24 cellular contexts compared by ENCODE assay signal in the genomic region with DNA sequence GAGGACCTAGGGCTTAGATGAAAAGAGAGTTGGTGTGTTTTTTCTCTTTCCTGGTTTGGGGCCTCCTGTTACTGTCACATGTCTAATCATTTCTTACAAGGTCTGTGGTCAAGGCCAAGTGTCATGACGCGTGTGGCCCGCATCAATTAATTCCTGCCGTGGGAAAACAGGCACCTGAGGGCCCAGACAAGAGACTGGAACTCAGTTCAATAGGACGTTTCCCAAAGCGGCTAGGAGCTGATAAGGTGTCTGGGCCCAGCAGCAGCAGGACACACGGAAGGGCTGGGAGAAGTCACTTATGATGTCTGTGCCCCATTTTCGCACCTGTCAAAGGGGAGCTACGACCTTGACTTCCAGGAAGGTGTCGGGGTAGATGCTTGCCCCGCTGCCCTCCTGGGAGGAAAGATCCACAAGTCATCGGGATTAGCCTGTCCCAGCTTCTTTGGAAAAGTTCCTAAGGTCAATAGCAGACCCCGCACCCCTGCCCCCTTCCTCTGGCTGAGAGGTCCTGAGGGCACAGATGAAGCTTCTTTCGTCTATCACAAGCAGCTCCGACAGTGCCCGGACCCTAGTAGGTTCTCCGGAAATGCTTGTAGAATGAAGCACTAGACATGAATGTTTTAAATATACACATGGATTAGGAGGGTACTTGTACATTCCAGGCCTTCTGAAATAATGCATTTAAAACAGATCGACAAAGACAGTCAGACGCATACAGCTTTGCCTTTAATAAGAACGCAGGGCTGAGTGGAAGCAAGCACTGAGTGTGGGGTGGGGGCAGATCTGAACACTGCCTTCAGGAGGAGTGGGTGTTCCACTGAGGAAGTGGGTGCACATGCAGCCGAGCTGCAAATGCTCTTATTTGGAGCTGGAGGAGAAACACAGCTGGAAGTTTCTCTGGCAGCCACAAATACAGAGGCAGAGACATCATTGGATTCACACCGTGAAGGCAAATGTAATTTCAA.
A peak's percentile ranks its signal among the peaks of the same experiment; 100 is the strongest.
DNase-seq lines count a peak whose midpoint lies in the region; ATAC-seq and TF ChIP-seq lines count a peak whose summit lies in the region.
"Had no signal": no experiment of that assay in that cellular context is flagged by ENCODE, and none has a peak within 500 bp of the region (broad histone marks: within the 10 kb centered on the region; RNA-seq: fewer than 3 reads in every experiment).

No MANE protein-coding gene starts in this region.

- H3K36me3 ChIP-seq in heart right ventricle: no peaks in the 10 kb centered on the region
- no peaks in the 10 kb centered on the region for H3K36me3 ChIP-seq in mucosa of descending colon (ENCODE audit: low read depth)
- no peaks in the 10 kb centered on the region for H3K36me3 ChIP-seq in OCI-LY7 (ENCODE audit: insufficient read depth, low read length)
- H3K36me3 ChIP-seq: sigmoid colon, tibial artery had no signal

- peak; percentile 51 for DNase-seq in cardiac septum (ENCODE audit: low spot score)
- DNase-seq in heart right ventricle: no peak
- DNase-seq in caudate nucleus (lab: John Stamatoyannopoulos, UW): peak in 38 of 61 donors; percentile 16 to 94 (median 46)
- no peak for DNase-seq in mucosa of descending colon
- no peak for DNase-seq in dermis blood vessel endothelial cell
- DNase-seq in OCI-LY7 (ENCODE audit: low spot score): no peak
- no peak for DNase-seq in T-helper 2 cell treated with Interferon-gamma antibody and Interleukin-4, amounts not matched to agents 5 μg/mL and 100 μg/mL, for 36 hours (ENCODE audit: low spot score)
- DNase-seq: activated CD4-positive, alpha-beta T cell treated with anti-CD3 and anti-CD28 coated beads, Interleukin-2, amount 10 ng/mL, durations not matched to agents 24 days and 14 days; aorta; cerebellar nuclear complex; effector CD8-positive, alpha-beta T cell; GF-D8; KG1; NCI-H1694; NCI-H2171 treated with DMSO at 0.1 percent for 48 hours; NCI-H526; nephron progenitor cell; sigmoid colon; T-helper 2 cell; tibial artery had no signal

- H2AFZ ChIP-seq in OCI-LY7 (ENCODE audit: low read length): no peak overlapping the region

- no peak overlapping the region for H3K4me2 ChIP-seq in OCI-LY7 (ENCODE audit: low read length)

- TF ChIP-seq CTCF in heart right ventricle (IDR thresholded peaks at IDR 0.05) (no peak), mucosa of descending colon (IDR thresholded peaks at IDR 0.05) (no peak), OCI-LY7 (conservative IDR thresholded peaks at IDR 0.05; ENCODE audit: low read length) (no peak)

- 87 to 88% methylated on average over 22 of the region's 22 CpGs for WGBS in heart right ventricle, 2 donors

- intact Hi-C loops in cardiac septum (cut with DNase I): no loop called here
- intact Hi-C loops in heart right ventricle (cut with DNase I): no loop called here
- intact Hi-C loops in mucosa of descending colon (cut with DNase I, micrococcal nuclease): no loop called here
- intact Hi-C loops in OCI-LY7 (cut with micrococcal nuclease; ENCODE audit: unreplicated experiment): no loop called here

- H3K27ac Mint-ChIP-seq in T-helper 2 cell treated with Interferon-gamma antibody and Interleukin-4, amounts not matched to agents 5 μg/mL and 100 μg/mL, for 36 hours: no peak overlapping the region
- H3K27ac Mint-ChIP-seq: activated CD4-positive, alpha-beta T cell treated with anti-CD3 and anti-CD28 coated beads, Interleukin-2, amount 10 ng/mL, durations not matched to agents 24 days and 14 days; activated naive CD4-positive, alpha-beta T cell treated with anti-CD3 and anti-CD28 coated beads, Interleukin-2, amount 50 U/mL, for 24 hours; B cell; nephron progenitor cell; stimulated activated naive CD8-positive, alpha-beta T cell treated with anti-CD3 and anti-CD28 coated beads, Interleukin-15, Interleukin-2, amounts not matched to agents 100 ng/mL and 50 ng/mL, for 24 hours had no signal

- H3K4me3 Mint-ChIP-seq in T-helper 2 cell treated with Interferon-gamma antibody and Interleukin-4, amounts not matched to agents 5 μg/mL and 100 μg/mL, for 36 hours: no peak overlapping the region
- H3K4me3 Mint-ChIP-seq: activated CD4-positive, alpha-beta T cell treated with anti-CD3 and anti-CD28 coated beads, Interleukin-2, amount 10 ng/mL, durations not matched to agents 24 days and 14 days; activated naive CD4-positive, alpha-beta T cell treated with anti-CD3 and anti-CD28 coated beads, Interleukin-2, amount 50 U/mL, for 24 hours; B cell; nephron progenitor cell; stimulated activated naive CD8-positive, alpha-beta T cell treated with anti-CD3 and anti-CD28 coated beads, Interleukin-15, Interleukin-2, amounts not matched to agents 100 ng/mL and 50 ng/mL, for 24 hours had no signal

- BruUV-seq in OCI-LY7 (replicated peaks; lab: Mats Ljungman, UMichigan): no TSS peak

- H3K4me1 ChIP-seq in heart right ventricle (peaks cover 0 to under 1% (median 0%) of the 10 kb centered on the region in 9 donors), mucosa of descending colon (ENCODE audit: low read depth) (no peaks in the 10 kb centered on the region), OCI-LY7 (ENCODE audit: insufficient read depth, low read length, poor library complexity, severe bottlenecking) (no peaks in the 10 kb centered on the region)
- H3K4me1 ChIP-seq: tibial artery had no signal

- H3K27me3 Mint-ChIP-seq in T-helper 2 cell treated with Interferon-gamma antibody and Interleukin-4, amounts not matched to agents 5 μg/mL and 100 μg/mL, for 36 hours (ENCODE audit: low read depth): no peaks in the 10 kb centered on the region
- H3K27me3 Mint-ChIP-seq: activated CD4-positive, alpha-beta T cell treated with anti-CD3 and anti-CD28 coated beads, Interleukin-2, amount 10 ng/mL, durations not matched to agents 24 days and 14 days; activated naive CD4-positive, alpha-beta T cell treated with anti-CD3 and anti-CD28 coated beads, Interleukin-2, amount 50 U/mL, for 24 hours; B cell; stimulated activated naive CD8-positive, alpha-beta T cell treated with anti-CD3 and anti-CD28 coated beads, Interleukin-15, Interleukin-2, amounts not matched to agents 100 ng/mL and 50 ng/mL, for 24 hours had no signal

- H3K4me3 ChIP-seq in heart right ventricle: no peak overlapping the region
- no peak overlapping the region for H3K4me3 ChIP-seq in mucosa of descending colon
- H3K4me3 ChIP-seq in OCI-LY7 (ENCODE audit: low read depth, low read length, poor library complexity, severe bottlenecking): no peak overlapping the region
- H3K4me3 ChIP-seq: sigmoid colon, tibial artery had no signal

- H3K27me3 ChIP-seq in heart right ventricle: no peaks in the 10 kb centered on the region
- H3K27me3 ChIP-seq: sigmoid colon, tibial artery had no signal

- no peaks in the 10 kb centered on the region for H3K9me3 ChIP-seq in heart right ventricle
- no peaks in the 10 kb centered on the region for H3K9me3 ChIP-seq in mucosa of descending colon
- H3K9me3 ChIP-seq in OCI-LY7 (ENCODE audit: low read length): no peaks in the 10 kb centered on the region
- H3K9me3 ChIP-seq: sigmoid colon, tibial artery had no signal

- H3K9me3 Mint-ChIP-seq in T-helper 2 cell treated with Interferon-gamma antibody and Interleukin-4, amounts not matched to agents 5 μg/mL and 100 μg/mL, for 36 hours: no peaks in the 10 kb centered on the region
- H3K9me3 Mint-ChIP-seq: activated CD4-positive, alpha-beta T cell treated with anti-CD3 and anti-CD28 coated beads, Interleukin-2, amount 10 ng/mL, durations not matched to agents 24 days and 14 days; activated naive CD4-positive, alpha-beta T cell treated with anti-CD3 and anti-CD28 coated beads, Interleukin-2, amount 50 U/mL, for 24 hours; nephron progenitor cell; stimulated activated naive CD8-positive, alpha-beta T cell treated with anti-CD3 and anti-CD28 coated beads, Interleukin-15, Interleukin-2, amounts not matched to agents 100 ng/mL and 50 ng/mL, for 24 hours had no signal

- ATAC-seq in heart right ventricle: no peak
- peak; percentile 13 for ATAC-seq in mucosa of descending colon
- ATAC-seq in GM19463 (IDR thresholded peaks at IDR 0.05; ENCODE audit: unreplicated experiment): no peak

- no peaks in the 10 kb centered on the region for H4K20me1 ChIP-seq in OCI-LY7 (ENCODE audit: insufficient read depth, low read length)

- H3K79me2 ChIP-seq in OCI-LY7 (ENCODE audit: insufficient read depth, low read depth, low read length): no peaks in the 10 kb centered on the region

- H3K36me3 Mint-ChIP-seq in T-helper 2 cell treated with Interferon-gamma antibody and Interleukin-4, amounts not matched to agents 5 μg/mL and 100 μg/mL, for 36 hours (ENCODE audit: low read depth): no peaks in the 10 kb centered on the region
- H3K36me3 Mint-ChIP-seq: activated naive CD4-positive, alpha-beta T cell treated with anti-CD3 and anti-CD28 coated beads, Interleukin-2, amount 50 U/mL, for 24 hours had no signal

- H3K9me2 ChIP-seq in OCI-LY7 (ENCODE audit: insufficient read depth, low read length): no peaks in the 10 kb centered on the region

- no peaks in the 10 kb centered on the region for H3K4me1 Mint-ChIP-seq in T-helper 2 cell treated with Interferon-gamma antibody and Interleukin-4, amounts not matched to agents 5 μg/mL and 100 μg/mL, for 36 hours (ENCODE audit: low read depth)
- H3K4me1 Mint-ChIP-seq: activated CD4-positive, alpha-beta T cell treated with anti-CD3 and anti-CD28 coated beads, Interleukin-2, amount 10 ng/mL, durations not matched to agents 24 days and 14 days; activated naive CD4-positive, alpha-beta T cell treated with anti-CD3 and anti-CD28 coated beads, Interleukin-2, amount 50 U/mL, for 24 hours; B cell; nephron progenitor cell had no signal

- CTCF ChIA-PET in OCI-LY7 (lab: Charles Lee; ENCODE audit: unreplicated experiment): interaction anchor here (0.7 kb wide), 1 partner anchor 11 kb away, joined by 4 read pairs; no protein-coding TSS in a partner anchor

- H3K27ac ChIP-seq in heart right ventricle (no peak overlapping the region), caudate nucleus (ENCODE audit: low read depth, low read length) (peak overlapping the region; percentile 38), OCI-LY7 (ENCODE audit: low read depth, low read length, poor library complexity, severe bottlenecking) (no peak overlapping the region)
- H3K27ac ChIP-seq: tibial artery had no signal

- POLR2A ChIA-PET in OCI-LY7 (lab: Charles Lee): interaction anchor here (1.1 kb wide), 1 partner anchor 70 kb away, joined by 3 read pairs; no protein-coding TSS in a partner anchor

Comparison
In these comparisons a context has a peak if more than half of its experiments do, and no peak if none do; other contexts are left out.
1. DNase-seq: peak in cardiac septum (single experiment) and caudate nucleus (38 of 61); none in heart right ventricle (0 of 2), mucosa of descending colon (0 of 3), dermis blood vessel endothelial cell (single experiment), OCI-LY7 (single experiment) and T-helper 2 cell treated with Interferon-gamma antibody and Interleukin-4, amounts not matched to agents 5 μg/mL and 100 μg/mL, for 36 hours (single experiment).